26 cellular contexts compared by ENCODE assay signal in the genomic region with DNA sequence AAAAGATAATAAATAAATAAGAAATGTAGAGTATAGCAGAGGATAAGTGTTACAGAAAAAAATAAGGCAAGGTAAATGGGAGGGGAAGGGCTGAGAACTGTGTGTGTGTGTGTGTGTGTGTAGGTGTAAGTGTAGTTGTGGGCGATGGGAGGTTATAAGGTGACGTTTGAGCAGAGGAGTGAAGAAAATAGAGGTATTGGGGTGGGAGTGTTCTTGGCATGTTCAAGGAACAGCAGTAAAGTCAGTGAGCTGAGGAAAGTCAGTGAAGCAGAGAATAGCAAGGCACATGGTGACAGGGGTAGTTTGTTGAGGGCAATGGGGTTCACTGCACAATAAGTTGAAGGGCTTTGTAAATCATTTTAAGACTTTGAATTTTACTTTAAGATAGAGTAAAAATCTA.
"Had no signal": no experiment of that assay in that cellular context is flagged by ENCODE, and none has a peak within 500 bp of the region (broad histone marks: within the 10 kb centered on the region; RNA-seq: fewer than 3 reads in every experiment).

No MANE protein-coding gene starts in this region.

- H3K4me1 ChIP-seq: Peyer's patch had no signal

- H3K4me3 ChIP-seq: Peyer's patch, SJSA1 had no signal

- H3K36me3 ChIP-seq: brain microvascular endothelial cell, Peyer's patch, SJSA1 had no signal

- H3K9me3 ChIP-seq: Peyer's patch, SK-N-SH had no signal

- ATAC-seq: activated CD4-positive, alpha-beta T cell treated with anti-CD3 and anti-CD28 coated beads for 36 hours; activated CD4-positive, CD25-positive, alpha-beta regulatory T cell treated with anti-CD3 and anti-CD28 coated beads, Interleukin-2, amount 50 U/mL, for 24 hours; activated naive CD8-positive, alpha-beta T cell treated with anti-CD3 and anti-CD28 coated beads, Interleukin-2, amount 50 U/mL, for 24 hours; activated T-cell treated with anti-CD3 and anti-CD28 coated beads, Interleukin-2, amount 50 U/mL, for 4 hours; PC-3 had no signal

- H3K27ac ChIP-seq: brain microvascular endothelial cell, KMS-11, Peyer's patch, SJSA1 had no signal

- DNase-seq: activated CD4-positive, alpha-beta T cell treated with anti-CD3 and anti-CD28 coated beads for 36 hours; activated CD4-positive, alpha-beta T cell treated with anti-CD3 and anti-CD28 coated beads, Interleukin-2, amount 10 ng/mL, durations not matched to agents 7 days and 5 days; activated CD4-positive, alpha-beta T cell treated with anti-CD3 and anti-CD28 coated beads, Interleukin-2, amount 50 U/mL, for 48 hours; activated CD8-positive, alpha-beta memory T cell treated with anti-CD3 and anti-CD28 coated beads, Interleukin-2, amount 50 U/mL, for 4 hours; activated naive CD4-positive, alpha-beta T cell treated with anti-CD3 and anti-CD28 coated beads, Interleukin-2, amount 10 ng/mL, durations not matched to agents 7 days and 5 days; activated naive CD8-positive, alpha-beta T cell treated with anti-CD3 and anti-CD28 coated beads, Interleukin-2, amount 50 U/mL, for 24 hours; activated T-cell treated with anti-CD3 and anti-CD28 coated beads for 4 hours; activated T-cell treated with anti-CD3 and anti-CD28 coated beads, Interleukin-2, amount 50 U/mL, for 4 hours; aorta; brain microvascular endothelial cell; NCI-H1048; NCI-H1105 treated with DMSO at 0.1 percent for 48 hours; NCI-H1436; NCI-H1694; NCI-H1930; NCI-H2081 treated with DMSO at 0.1 percent for 48 hours; NCI-H345; NCI-H524 treated with DMSO at 0.1 percent for 48 hours; PC-3; Peyer's patch; RPMI8226; SHP77 treated with DMSO at 0.1 percent for 48 hours; SK-N-SH had no signal
